In genomic region chr2:42971947-42972736, GRCh38 we compare ENCODE assay signal across 15 cellular contexts.
DNase-seq lines count a peak whose midpoint lies in the region; ATAC-seq and TF ChIP-seq lines count a peak whose summit lies in the region.
"Had no signal": no experiment of that assay in that cellular context is flagged by ENCODE, and none has a peak within 500 bp of the region (broad histone marks: within the 10 kb centered on the region; RNA-seq: fewer than 3 reads in every experiment).

No MANE protein-coding gene starts in this region.

- ATAC-seq in GM19328 (IDR thresholded peaks at IDR 0.05; ENCODE audit: unreplicated experiment) (no peak), GM18858 (IDR thresholded peaks at IDR 0.05; ENCODE audit: unreplicated experiment) (no peak)

- H3K4me1 Mint-ChIP-seq in brain, result peaks cover 26% of the 10 kb centered on the region

- H3K27ac Mint-ChIP-seq in brain, result peak overlapping the region in 3 of 5 experiments; percentile 4 to 59 (median 53)

- TF ChIP-seq CTCF in AG10803 (conservative IDR thresholded peaks at IDR 0.05; ENCODE audit: low read length) (no peak), brain (conservative IDR thresholded peaks at IDR 0.05) (no peak)

- H3K4me3 ChIP-seq in AG10803 (ENCODE audit: low read length) (no peak overlapping the region), MG63 (no peak overlapping the region)

- no peaks in the 10 kb centered on the region for H3K36me3 ChIP-seq in MG63

- H3K27me3 ChIP-seq in MG63, result no peaks in the 10 kb centered on the region

- H3K36me3 Mint-ChIP-seq in brain, result no peaks in the 10 kb centered on the region
- H3K36me3 Mint-ChIP-seq: CD4-positive, alpha-beta memory T cell had no signal

- DNase-seq in AG10803 (ENCODE audit: low read depth), result peak; percentile 78
- DNase-seq in GM03348 (ENCODE audit: low spot score), result peak; percentile 36
- DNase-seq in kidney tubule cell (ENCODE audit: low spot score), result peak; percentile 21
- DNase-seq in MG63, result no peak
- no peak for DNase-seq in T1000 (lab: John Stamatoyannopoulos, UW)
- DNase-seq: activated naive CD4-positive, alpha-beta T cell; CD4-positive, alpha-beta memory T cell; foreskin fibroblast; Karpas-422; NCI-H2107; retina; SW 1271 had no signal

- no peak overlapping the region for H3K4me3 Mint-ChIP-seq in brain
- H3K4me3 Mint-ChIP-seq: CD4-positive, alpha-beta memory T cell had no signal

- H3K9me3 Mint-ChIP-seq in brain, result peaks cover 0 to 5% (median 0%) of the 10 kb centered on the region in 5 experiments
- H3K9me3 Mint-ChIP-seq: CD4-positive, alpha-beta memory T cell had no signal

- H3K27me3 Mint-ChIP-seq in brain, result peaks cover 2% of the 10 kb centered on the region
- H3K27me3 Mint-ChIP-seq: CD4-positive, alpha-beta memory T cell had no signal

- H3K9me3 ChIP-seq in MG63, result peaks cover 3% of the 10 kb centered on the region; the same call in 1 of the 2 replicates

Comparison
In these comparisons a context has a peak if more than half of its experiments do, and no peak if none do; other contexts are left out.
1. DNase-seq: peak in AG10803 (single experiment), GM03348 (single experiment) and kidney tubule cell (single experiment); none in MG63 (single experiment) and T1000 (single experiment).